12 cellular contexts compared by ENCODE assay signal in the genomic region with DNA sequence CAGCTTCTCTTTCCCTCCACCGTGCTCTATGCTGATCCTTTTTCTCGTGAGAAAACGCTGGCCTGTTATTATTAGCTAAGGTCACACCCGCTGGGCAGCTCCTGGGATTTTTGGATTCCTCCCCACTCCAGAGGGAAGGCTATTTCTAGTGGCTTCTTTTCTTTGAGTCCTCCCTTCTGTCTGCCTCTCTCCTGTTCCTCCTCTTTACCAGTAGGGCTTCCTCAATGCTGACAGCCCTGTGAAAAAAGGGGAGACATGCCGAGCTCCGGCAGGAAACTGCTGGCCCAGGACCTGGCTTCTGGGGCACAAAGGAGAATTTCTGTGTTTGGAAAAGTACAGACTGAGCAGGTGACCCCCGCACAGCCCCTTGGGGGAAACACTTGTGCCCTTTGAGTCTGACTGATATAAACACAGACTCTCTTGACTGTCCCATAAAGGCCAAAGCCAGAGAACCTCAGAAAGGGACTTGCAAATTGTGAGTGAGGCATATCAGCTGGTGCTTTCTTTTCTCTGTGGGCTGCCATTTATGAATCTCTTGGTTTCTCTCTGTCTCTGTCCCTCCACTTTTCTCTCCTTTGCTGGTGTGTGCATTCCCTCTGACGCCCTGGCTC. TPM values are rescaled to one million over a fixed set of nuclear protein-coding genes. Genes with fewer than 3 reads are reported as not detected.
A peak's percentile ranks its signal among the peaks of the same experiment; 100 is the strongest.
DNase-seq lines count a peak whose midpoint lies in the region; ATAC-seq and TF ChIP-seq lines count a peak whose summit lies in the region.
"Had no signal": no experiment of that assay in that cellular context is flagged by ENCODE, and none has a peak within 500 bp of the region (broad histone marks: within the 10 kb centered on the region; RNA-seq: fewer than 3 reads in every experiment).

No MANE protein-coding gene starts in this region.

- no peak for ATAC-seq in left lung
- ATAC-seq in HG03432 (IDR thresholded peaks at IDR 0.05; ENCODE audit: unreplicated experiment), result no peak
- ATAC-seq in HG03139 (IDR thresholded peaks at IDR 0.05; ENCODE audit: unreplicated experiment), result no peak
- no peak for ATAC-seq in T-helper 17 cell
- ATAC-seq: activated naive CD4-positive, alpha-beta T cell treated with anti-CD3 and anti-CD28 coated beads, Interleukin-2, amount 50 U/mL, for 72 hours had no signal

- H3K4me3 Mint-ChIP-seq in IgD-negative memory B cell (peak overlapping the region in 2 of 4 donors; percentile 27 to 28), T-helper 17 cell (no peak overlapping the region)

- intact Hi-C loops in left lung (cut with DNase I), result no loop called here

- H3K27ac Mint-ChIP-seq in IgD-negative memory B cell (peak overlapping the region in 2 of 3 donors; percentile 85 to 91), T-helper 17 cell (no peak overlapping the region)

- peak; percentile 25 for TF ChIP-seq CTCF in choroid plexus epithelial cell (conservative IDR thresholded peaks at IDR 0.05; ENCODE audit: low read depth, low read length)
- no peak for TF ChIP-seq CTCF in left lung (IDR thresholded peaks at IDR 0.05)

- H3K27ac ChIP-seq in left lung (peak overlapping the region; percentile 55 to 88), stomach smooth muscle (ENCODE audit: low read length) (peak overlapping the region; percentile 41)
- H3K27ac ChIP-seq: parathyroid adenoma, VCaP had no signal

- H3K9ac ChIP-seq in stomach smooth muscle (ENCODE audit: low read length in 2 of 2), result no peak overlapping the region
- H3K9ac ChIP-seq: parathyroid adenoma had no signal

- no peaks in the 10 kb centered on the region for H3K27me3 Mint-ChIP-seq in IgD-negative memory B cell
- peaks cover 10% of the 10 kb centered on the region for H3K27me3 Mint-ChIP-seq in T-helper 17 cell

- H3K36me3 Mint-ChIP-seq in IgD-negative memory B cell (no peaks in the 10 kb centered on the region), T-helper 17 cell (ENCODE audit: low read depth) (peaks cover 2% of the 10 kb centered on the region)
- H3K36me3 Mint-ChIP-seq: activated naive CD4-positive, alpha-beta T cell treated with anti-CD3 and anti-CD28 coated beads, Interleukin-2, amount 50 U/mL, for 72 hours had no signal

- H3K9me3 ChIP-seq in left lung (no peaks in the 10 kb centered on the region), stomach smooth muscle (ENCODE audit: control insufficient read depth in 2 of 2, low read length in 2 of 2) (no peaks in the 10 kb centered on the region), T-helper 17 cell (ENCODE audit: control insufficient read depth, low read length, poor library complexity, severe bottlenecking) (no peaks in the 10 kb centered on the region)

- H3K4me3 ChIP-seq in choroid plexus epithelial cell (ENCODE audit: low read depth, low read length) (no peak overlapping the region), left lung (no peak overlapping the region), stomach smooth muscle (ENCODE audit: low read length in 2 of 2) (no peak overlapping the region)

- peak; percentile 41 for DNase-seq in choroid plexus epithelial cell (ENCODE audit: low read depth)
- DNase-seq in left lung, result no peak
- DNase-seq in RPMI8226, result no peak
- DNase-seq in T-helper 17 cell, result no peak
- DNase-seq: DND-41 had no signal

- H3K4me1 ChIP-seq in left lung, result peaks cover 4 to 97% of the 10 kb centered on the region in 2 donors
- peaks cover 2% of the 10 kb centered on the region for H3K4me1 ChIP-seq in stomach smooth muscle (ENCODE audit: control insufficient read depth, insufficient read depth, low read length)
- H3K4me1 ChIP-seq: parathyroid adenoma had no signal

- H3K27me3 ChIP-seq in left lung (no peaks in the 10 kb centered on the region), stomach smooth muscle (ENCODE audit: control insufficient read depth in 1 of 2, insufficient read depth in 2 of 2, low read length in 2 of 2) (no peaks in the 10 kb centered on the region)

- H3K36me3 ChIP-seq in left lung, result peaks cover 0 to 17% of the 10 kb centered on the region in 2 donors
- no peaks in the 10 kb centered on the region for H3K36me3 ChIP-seq in stomach smooth muscle (ENCODE audit: control insufficient read depth in 2 of 2, insufficient read depth in 2 of 2, low read length in 2 of 2)

- H3K4me1 Mint-ChIP-seq in IgD-negative memory B cell (peaks cover 51 to 55% (median 55%) of the 10 kb centered on the region in 3 donors), T-helper 17 cell (peaks cover 6% of the 10 kb centered on the region)

- H3K9me3 Mint-ChIP-seq in IgD-negative memory B cell, result no peaks in the 10 kb centered on the region
- H3K9me3 Mint-ChIP-seq: activated naive CD4-positive, alpha-beta T cell treated with anti-CD3 and anti-CD28 coated beads, Interleukin-2, amount 50 U/mL, for 72 hours had no signal

RNA-seq across cellular contexts. Expression of a gene that starts 14.0 kb away (rescaled TPM):
- 34.7 TPM for polyA plus RNA-seq in IgD-negative memory B cell
- total RNA-seq in left lung (10 to 100 TPM; 19.8 to 38.5 TPM), T-helper 17 cell (1 to 10 TPM; 2.3 to 5.9 TPM)

RNA-seq across cellular contexts. Expression of a gene that starts 35.1 kb away (rescaled TPM):
- polyA plus RNA-seq in IgD-negative memory B cell, result 5.0 TPM
- total RNA-seq in left lung (10 to 100 TPM; 23.3 to 46.1 TPM), T-helper 17 cell (1 to 10 TPM in 1 of 2 donors, under 1 TPM in 1; 0.42 to 1.1 TPM)

RNA-seq across cellular contexts. Expression of a gene that starts 50.8 kb away (rescaled TPM):
- polyA plus RNA-seq in IgD-negative memory B cell, result 19.0 TPM
- total RNA-seq in left lung (10 to 100 TPM; 14.0 to 14.9 TPM), T-helper 17 cell (1 to 10 TPM; 8.4 to 9.1 TPM)

Comparison
In these comparisons a context has a peak if more than half of its experiments do, and no peak if none do; other contexts are left out.
1. RNA of a gene that starts 35.1 kb away (total RNA-seq): 23.3 to 46.1 TPM in left lung; 0.42 to 1.1 TPM in T-helper 17 cell; every median in the first group is over 10 times any median in the second.